Comparison of ENCODE assay signal across 1 cellular context in genomic region chr10:110912374-110912773, GRCh38.
TF ChIP-seq lines count a peak whose summit lies in the region.

No MANE protein-coding gene starts in this region.

TF ChIP-seq in IMR-90, 13 proteins besides CTCF, POLR2A, EP300 and RAD21:
- TF ChIP-seq, protein P1, sequence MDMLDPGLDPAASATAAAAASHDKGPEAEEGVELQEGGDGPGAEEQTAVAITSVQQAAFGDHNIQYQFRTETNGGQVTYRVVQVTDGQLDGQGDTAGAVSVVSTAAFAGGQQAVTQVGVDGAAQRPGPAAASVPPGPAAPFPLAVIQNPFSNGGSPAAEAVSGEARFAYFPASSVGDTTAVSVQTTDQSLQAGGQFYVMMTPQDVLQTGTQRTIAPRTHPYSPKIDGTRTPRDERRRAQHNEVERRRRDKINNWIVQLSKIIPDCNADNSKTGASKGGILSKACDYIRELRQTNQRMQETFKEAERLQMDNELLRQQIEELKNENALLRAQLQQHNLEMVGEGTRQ (IDR thresholded peaks at IDR 0.05; ENCODE audit: low read depth, low read length), result no peak
- 0 out of 2 replicates have a peak, but pooled peaks have one; percentile 29 for TF ChIP-seq FOS (IDR thresholded peaks at IDR 0.05; ENCODE audit: low read depth, low read length)
